25 cellular contexts compared by ENCODE assay signal in the genomic region with DNA sequence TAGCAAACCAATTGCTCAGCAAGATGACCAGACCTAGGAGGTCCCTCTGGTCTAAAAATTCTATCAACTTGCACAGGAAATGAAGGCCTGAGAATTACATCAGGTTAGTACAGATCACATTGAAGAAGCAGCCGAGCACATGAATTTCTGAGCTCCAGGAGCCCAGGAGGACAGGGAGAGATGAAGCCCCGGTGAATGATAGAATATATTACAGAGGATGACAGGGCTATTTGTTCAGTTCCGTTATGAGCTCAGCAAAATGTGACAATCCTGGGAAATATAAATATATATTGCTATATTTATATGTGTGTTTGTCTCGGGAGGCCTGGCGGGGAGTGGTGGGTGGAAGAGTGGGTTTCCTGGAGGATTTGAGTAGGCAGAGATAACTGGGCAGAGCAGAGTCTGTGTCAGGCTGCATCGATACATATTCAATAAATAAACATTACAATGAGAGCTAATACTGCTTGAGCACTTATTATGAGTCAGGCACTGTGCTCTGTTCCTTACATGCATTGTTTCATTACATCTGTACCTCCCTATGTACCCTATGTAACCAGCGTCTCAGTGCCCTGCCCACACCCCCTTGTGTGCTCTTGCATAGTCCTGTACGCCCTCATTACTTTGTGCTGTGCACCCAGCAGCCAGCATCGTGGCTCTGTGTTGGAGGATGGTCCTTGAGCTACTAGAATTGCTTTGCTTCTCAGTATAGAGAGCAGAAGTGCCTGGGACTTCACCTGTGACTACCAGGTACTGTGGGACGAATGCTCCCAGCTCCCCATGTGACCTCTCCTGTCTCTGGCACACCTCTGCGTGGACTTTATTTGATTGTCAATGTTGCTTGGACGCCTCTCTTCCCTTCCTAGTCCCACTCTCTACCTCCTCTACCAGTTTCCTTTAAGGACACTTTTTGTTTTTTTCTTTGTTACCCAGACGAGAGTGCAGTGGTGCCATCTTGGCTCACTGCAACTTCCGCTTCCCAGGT. TPM values are rescaled to one million over a fixed set of nuclear protein-coding genes. Genes with fewer than 3 reads are reported as not detected.
A peak's percentile ranks its signal among the peaks of the same experiment; 100 is the strongest.
DNase-seq lines count a peak whose midpoint lies in the region; ATAC-seq and TF ChIP-seq lines count a peak whose summit lies in the region.
"Had no signal": no experiment of that assay in that cellular context is flagged by ENCODE, and none has a peak within 500 bp of the region (broad histone marks: within the 10 kb centered on the region; RNA-seq: fewer than 3 reads in every experiment).

No MANE protein-coding gene starts in this region.

- H3K9ac ChIP-seq in mesenchymal stem cell (ENCODE audit: low read length), result peak overlapping the region; percentile 14

- H3K36me3 ChIP-seq in left ventricle myocardium inferior (no peaks in the 10 kb centered on the region), mesenchymal stem cell (ENCODE audit: control insufficient read depth in 1 of 2, insufficient read depth in 2 of 2, low read depth in 1 of 2, low read length in 2 of 2) (no peaks in the 10 kb centered on the region), hepatocyte (replicated peaks; ENCODE audit: insufficient read depth, low read depth) (no peaks in the 10 kb centered on the region)
- H3K36me3 ChIP-seq: BE2C, cardiac muscle cell, HAP-1 had no signal

- H2AK5ac ChIP-seq in mesenchymal stem cell (ENCODE audit: low read length, severe bottlenecking), result no peak overlapping the region

- intact Hi-C loops in left ventricle myocardium inferior (cut with micrococcal nuclease) (no loop called here), left ventricle myocardium superior (cut with micrococcal nuclease) (loop anchor here (5.0 kb wide), 1 partner anchor 50 kb away; no protein-coding TSS in a partner anchor)

- no peak overlapping the region for H2AFZ ChIP-seq in mesenchymal stem cell (ENCODE audit: low read depth, low read length)
- no peak overlapping the region for H2AFZ ChIP-seq in hepatocyte

- H3K27ac ChIP-seq in left ventricle myocardium inferior (replicated peaks) (peak overlapping the region; percentile 93), mesenchymal stem cell (ENCODE audit: low read length, poor library complexity, severe bottlenecking) (no peak overlapping the region), hepatocyte (no peak overlapping the region)
- H3K27ac ChIP-seq: A549, cardiac muscle cell had no signal

- H3K27ac Mint-ChIP-seq in endothelial cell (ENCODE audit: unreplicated experiment) (peak overlapping the region; percentile 53), type B pancreatic cell (peak overlapping the region; percentile 51)
- H3K27ac Mint-ChIP-seq: activated CD4-positive, alpha-beta T cell treated with anti-CD3 and anti-CD28 coated beads, Interleukin-2, amount 10 ng/mL, durations not matched to agents 7 days and 5 days; activated naive CD4-positive, alpha-beta T cell treated with anti-CD3 and anti-CD28 coated beads for 36 hours; activated T-cell treated with anti-CD3 and anti-CD28 coated beads, Interleukin-2, amount 50 U/mL, for 72 hours; nephron had no signal

- H3K4me1 Mint-ChIP-seq in endothelial cell (ENCODE audit: unreplicated experiment) (peaks cover 15% of the 10 kb centered on the region), type B pancreatic cell (ENCODE audit: unreplicated experiment) (peaks cover 33% of the 10 kb centered on the region)
- H3K4me1 Mint-ChIP-seq: nephron had no signal

- H2BK12ac ChIP-seq in mesenchymal stem cell (ENCODE audit: low read length in 2 of 2), result peak overlapping the region; percentile 65 to 82

- H4K91ac ChIP-seq in mesenchymal stem cell (ENCODE audit: low read length), result peak overlapping the region; percentile 80

- peaks cover 1% of the 10 kb centered on the region for H3K27me3 Mint-ChIP-seq in endothelial cell (ENCODE audit: unreplicated experiment)
- H3K27me3 Mint-ChIP-seq in type B pancreatic cell, result no peaks in the 10 kb centered on the region
- H3K27me3 Mint-ChIP-seq: activated CD4-positive, alpha-beta T cell treated with anti-CD3 and anti-CD28 coated beads, Interleukin-2, amount 10 ng/mL, durations not matched to agents 7 days and 5 days; dendritic cell treated with granulocyte-macrophage colony-stimulating factor and Interleukin-4, amounts not matched to agents 40 ng/mL and 50 ng/mL, for 4 days had no signal

- POLR2A ChIA-PET in HEK293T (lab: Yijun Ruan, JAX), result interaction anchor here (1.2 to 1.8 kb wide), 2 partner anchors 51 to 54 kb away, joined by 5 read pairs; no protein-coding TSS in a partner anchor

- DNase-seq in left ventricle myocardium inferior, result no peak
- no peak for DNase-seq in left ventricle myocardium superior
- DNase-seq in endothelial cell (ENCODE audit: low spot score), result no peak
- DNase-seq in mesenchymal stem cell, result no peak
- DNase-seq in type B pancreatic cell (ENCODE audit: extremely low spot score, unreplicated experiment), result no peak
- no peak for DNase-seq in hepatocyte (ENCODE audit: low spot score)
- no peak for DNase-seq in activated gamma-delta T cell (lab: John Stamatoyannopoulos, UW)
- DNase-seq in HEK293T (ENCODE audit: extremely low spot score), result no peak
- DNase-seq: activated CD4-positive, alpha-beta T cell treated with anti-CD3 and anti-CD28 coated beads, Interleukin-2, amount 10 ng/mL, durations not matched to agents 7 days and 5 days; activated naive CD4-positive, alpha-beta T cell treated with anti-CD3 and anti-CD28 coated beads for 36 hours; activated T-cell treated with anti-CD3 and anti-CD28 coated beads, Interleukin-2, amount 50 U/mL, for 72 hours; BE2C; DMS79 treated with DMSO at 0.1 percent for 48 hours; mucosa of descending colon; NCI-H1092 treated with DMSO at 0.1 percent for 48 hours; NCI-H2081; NCI-H345; NCI-H748 treated with DMSO at 0.1 percent for 48 hours; T-helper 9 cell had no signal

- H3K27me3 ChIP-seq in left ventricle myocardium inferior (ENCODE audit: low read depth), result no peaks in the 10 kb centered on the region
- H3K27me3 ChIP-seq in mesenchymal stem cell (ENCODE audit: control insufficient read depth in 1 of 2, insufficient read depth in 1 of 2, low read length in 2 of 2), result no peaks in the 10 kb centered on the region
- no peaks in the 10 kb centered on the region for H3K27me3 ChIP-seq in hepatocyte
- H3K27me3 ChIP-seq: BE2C, cardiac muscle cell had no signal

- no peak overlapping the region for H3K4me3 Mint-ChIP-seq in endothelial cell (ENCODE audit: unreplicated experiment)
- no peak overlapping the region for H3K4me3 Mint-ChIP-seq in type B pancreatic cell
- H3K4me3 Mint-ChIP-seq: activated CD4-positive, alpha-beta T cell treated with anti-CD3 and anti-CD28 coated beads, Interleukin-2, amount 10 ng/mL, durations not matched to agents 7 days and 5 days; activated naive CD4-positive, alpha-beta T cell treated with anti-CD3 and anti-CD28 coated beads for 36 hours; activated T-cell treated with anti-CD3 and anti-CD28 coated beads, Interleukin-2, amount 50 U/mL, for 72 hours; dendritic cell treated with granulocyte-macrophage colony-stimulating factor and Interleukin-4, amounts not matched to agents 40 ng/mL and 50 ng/mL, for 4 days; nephron had no signal

- no peak overlapping the region for H2BK120ac ChIP-seq in mesenchymal stem cell (ENCODE audit: low read depth, low read length)

- H4K8ac ChIP-seq in mesenchymal stem cell (ENCODE audit: low read length), result peak overlapping the region; percentile 63

- no peak for ATAC-seq in left ventricle myocardium superior
- ATAC-seq: A549; activated T-cell treated with anti-CD3 and anti-CD28 coated beads, Interleukin-2, amount 50 U/mL, for 72 hours; GM12878; mucosa of descending colon had no signal

- H4K20me1 ChIP-seq in hepatocyte (ENCODE audit: insufficient read depth, poor library complexity, severe bottlenecking), result no peaks in the 10 kb centered on the region

- H3K9me3 Mint-ChIP-seq in endothelial cell (ENCODE audit: unreplicated experiment) (no peaks in the 10 kb centered on the region), type B pancreatic cell (no peaks in the 10 kb centered on the region)
- H3K9me3 Mint-ChIP-seq: activated naive CD4-positive, alpha-beta T cell treated with anti-CD3 and anti-CD28 coated beads for 36 hours; dendritic cell treated with granulocyte-macrophage colony-stimulating factor and Interleukin-4, amounts not matched to agents 40 ng/mL and 50 ng/mL, for 4 days; nephron had no signal

- H3K36me3 Mint-ChIP-seq in endothelial cell (ENCODE audit: low read depth, unreplicated experiment) (no peaks in the 10 kb centered on the region), type B pancreatic cell (no peaks in the 10 kb centered on the region)

- 93% methylated on average over 10 of the region's 14 CpGs for WGBS in mesenchymal stem cell
- 86% methylated on average over 14 of the region's 14 CpGs for WGBS in hepatocyte (ENCODE audit: low lambda C conversion rate, missing lambda C conversion rate)

- H3K79me1 ChIP-seq in mesenchymal stem cell (replicated peaks; ENCODE audit: low read length, poor library complexity, severe bottlenecking), result no peaks in the 10 kb centered on the region

- no peak overlapping the region for H3K14ac ChIP-seq in mesenchymal stem cell (ENCODE audit: low read length in 2 of 2)

- H3K4ac ChIP-seq in mesenchymal stem cell (ENCODE audit: low read depth in 1 of 2, low read length in 2 of 2), result no peak overlapping the region

- H3K23ac ChIP-seq in mesenchymal stem cell (ENCODE audit: low read length in 2 of 2), result no peak overlapping the region

- TF ChIP-seq CTCF in left ventricle myocardium inferior (IDR thresholded peaks at IDR 0.05; ENCODE audit: borderline replicate concordance) (no peak), endothelial cell (IDR thresholded peaks at IDR 0.05; ENCODE audit: unreplicated experiment) (no peak), type B pancreatic cell (conservative IDR thresholded peaks at IDR 0.05) (no peak), hepatocyte (IDR thresholded peaks at IDR 0.05; ENCODE audit: poor library complexity) (no peak)

- H2BK5ac ChIP-seq in mesenchymal stem cell (ENCODE audit: low read depth, low read length, poor library complexity, severe bottlenecking), result no peak overlapping the region

- H3K4me1 ChIP-seq in left ventricle myocardium inferior (peaks cover 98% of the 10 kb centered on the region), mesenchymal stem cell (ENCODE audit: control insufficient read depth, insufficient read depth, low read depth, low read length) (no peaks in the 10 kb centered on the region), hepatocyte (ENCODE audit: insufficient read depth) (peaks cover 30% of the 10 kb centered on the region)

- no peaks in the 10 kb centered on the region for H3K9me2 ChIP-seq in hepatocyte (replicated peaks; ENCODE audit: insufficient read depth)

- CTCF ChIA-PET in HEK293T (lab: Yijun Ruan, JAX), result no interaction called here

- H3K4me2 ChIP-seq in mesenchymal stem cell (ENCODE audit: low read length, poor library complexity, severe bottlenecking) (no peak overlapping the region), hepatocyte (no peak overlapping the region)
- H3K4me2 ChIP-seq: A549 had no signal

- H3K4me3 ChIP-seq in left ventricle myocardium inferior (no peak overlapping the region), mesenchymal stem cell (ENCODE audit: insufficient read depth in 1 of 2, low read depth in 1 of 2, low read length in 2 of 2) (no peak overlapping the region), hepatocyte (no peak overlapping the region)
- H3K4me3 ChIP-seq: A549, cardiac muscle cell, GM12878, HAP-1, mucosa of descending colon had no signal

- no peaks in the 10 kb centered on the region for H3K79me2 ChIP-seq in hepatocyte

- peak overlapping the region; percentile 37 to 70 for H3K18ac ChIP-seq in mesenchymal stem cell (ENCODE audit: low read depth in 1 of 2, low read length in 2 of 2)

- H3K9me3 ChIP-seq in left ventricle myocardium inferior (replicated peaks) (no peaks in the 10 kb centered on the region), mesenchymal stem cell (ENCODE audit: control insufficient read depth, low read length) (no peaks in the 10 kb centered on the region), hepatocyte (ENCODE audit: low read depth) (no peaks in the 10 kb centered on the region)
- H3K9me3 ChIP-seq: A549, BE2C, HAP-1, mucosa of descending colon had no signal

- H2BK15ac ChIP-seq in mesenchymal stem cell (ENCODE audit: low read depth, poor library complexity, severe bottlenecking), result no peak overlapping the region

RNA-seq across cellular contexts. Expression of a gene that starts 58.1 kb away (rescaled TPM):
- total RNA-seq in left ventricle myocardium inferior, result 52.8 TPM
- 54.9 TPM for total RNA-seq in left ventricle myocardium superior
- 0.87 TPM for total RNA-seq in endothelial cell (ENCODE audit: unreplicated experiment)
- 31.5 TPM for polyA plus RNA-seq in mesenchymal stem cell (2013, experiment 1 of 2)
- 32.5 TPM for polyA plus RNA-seq in mesenchymal stem cell (2013, experiment 2 of 2)
- total RNA-seq in type B pancreatic cell (ENCODE audit: low replicate concordance), result 16.7 and 21.6 TPM in 2 replicates
- total RNA-seq in hepatocyte, result 29.4 and 31.9 TPM in 2 replicates
- polyA plus RNA-seq in hepatocyte, result 5.2 and 5.3 TPM in 2 replicates
- polyA plus RNA-seq: cardiac muscle cell had no signal
